In genomic region chr16:81314603-81315270, GRCh38 we compare ENCODE assay signal across 8 cellular contexts. TPM values are rescaled to one million over a fixed set of nuclear protein-coding genes. Genes with fewer than 3 reads are reported as not detected.
DNase-seq lines count a peak whose midpoint lies in the region; ATAC-seq and TF ChIP-seq lines count a peak whose summit lies in the region.

A gene with protein sequence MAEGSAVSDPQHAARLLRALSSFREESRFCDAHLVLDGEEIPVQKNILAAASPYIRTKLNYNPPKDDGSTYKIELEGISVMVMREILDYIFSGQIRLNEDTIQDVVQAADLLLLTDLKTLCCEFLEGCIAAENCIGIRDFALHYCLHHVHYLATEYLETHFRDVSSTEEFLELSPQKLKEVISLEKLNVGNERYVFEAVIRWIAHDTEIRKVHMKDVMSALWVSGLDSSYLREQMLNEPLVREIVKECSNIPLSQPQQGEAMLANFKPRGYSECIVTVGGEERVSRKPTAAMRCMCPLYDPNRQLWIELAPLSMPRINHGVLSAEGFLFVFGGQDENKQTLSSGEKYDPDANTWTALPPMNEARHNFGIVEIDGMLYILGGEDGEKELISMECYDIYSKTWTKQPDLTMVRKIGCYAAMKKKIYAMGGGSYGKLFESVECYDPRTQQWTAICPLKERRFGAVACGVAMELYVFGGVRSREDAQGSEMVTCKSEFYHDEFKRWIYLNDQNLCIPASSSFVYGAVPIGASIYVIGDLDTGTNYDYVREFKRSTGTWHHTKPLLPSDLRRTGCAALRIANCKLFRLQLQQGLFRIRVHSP (plus strand): TSS chr16:81314962. CDS start chr16:81315114, 152 bp downstream.

- WGBS in smooth muscle cell (ENCODE audit: low lambda C conversion rate): under 1% methylated on average over 67 of the region's 75 CpGs

- H3K4me2 ChIP-seq in smooth muscle cell: peak within 1 kb of the TSS; percentile 91

- H3K79me2 ChIP-seq in smooth muscle cell (ENCODE audit: low read depth): peaks cover 34% of the 10 kb centered on the region

- no peaks in the 10 kb centered on the region for H3K27me3 ChIP-seq in smooth muscle cell (ENCODE audit: low read depth)

- H3K9me3 ChIP-seq in smooth muscle cell (replicated peaks; ENCODE audit: low read depth): no peaks in the 10 kb centered on the region

- ATAC-seq in GM19023 (IDR thresholded peaks at IDR 0.05; ENCODE audit: unreplicated experiment): peak; percentile 95
- peak; percentile 96 for ATAC-seq in HG03196 (IDR thresholded peaks at IDR 0.05; ENCODE audit: unreplicated experiment)

- TF ChIP-seq CTCF in AG09309 (IDR thresholded peaks at IDR 0.05; ENCODE audit: control insufficient read depth, insufficient read depth, low read depth, low read length, missing control alignments) (no peak), smooth muscle cell (IDR thresholded peaks at IDR 0.05; ENCODE audit: borderline replicate concordance, insufficient read depth, poor library complexity, severe bottlenecking) (no peak)

- peaks cover 12% of the 10 kb centered on the region for H3K4me1 ChIP-seq in smooth muscle cell (ENCODE audit: low read depth)

- peak within 1 kb of the TSS; percentile 88 for H3K9ac ChIP-seq in smooth muscle cell (ENCODE audit: low read depth)

- H2AFZ ChIP-seq in smooth muscle cell (ENCODE audit: low read depth): peak within 1 kb of the TSS; percentile 70

- DNase-seq in AG09309 (ENCODE audit: low read depth) (peak; percentile 78), NCI-H226 (peak; percentile 96), caudate nucleus (lab: John Stamatoyannopoulos, UW) (peak; percentile 62 to 98 (median 93)), iPS-NIHi7 (ENCODE audit: extremely low spot score) (peak; percentile 98), smooth muscle cell (lab: John Stamatoyannopoulos, UW; ENCODE audit: unreplicated experiment) (peak; percentile 73)
- DNase-seq in activated CD4-positive, CD25-positive, alpha-beta regulatory T cell (lab: John Stamatoyannopoulos, UW): peak; percentile 83 to 89 (median 87)

- no peaks in the 10 kb centered on the region for H3K36me3 ChIP-seq in smooth muscle cell (ENCODE audit: low read depth)

- no peaks in the 10 kb centered on the region for H3F3A ChIP-seq in smooth muscle cell (ENCODE audit: low read depth)

- H3K27ac ChIP-seq in caudate nucleus (ENCODE audit: low read depth, low read length) (peak within 1 kb of the TSS; percentile 76), smooth muscle cell (ENCODE audit: low read depth) (peak within 1 kb of the TSS; percentile 74)

- peaks cover 36% of the 10 kb centered on the region for H4K20me1 ChIP-seq in smooth muscle cell (ENCODE audit: low read depth)

- peak within 1 kb of the TSS; percentile 73 for H3K4me3 ChIP-seq in AG09309 (ENCODE audit: control insufficient read depth, low read depth, low read length)
- H3K4me3 ChIP-seq in smooth muscle cell: peak within 1 kb of the TSS; percentile 65

RNA-seq across cellular contexts. Expression of the gene that starts here (rescaled TPM):
- total RNA-seq in smooth muscle cell: 14.6 and 16.3 TPM in 2 replicates
- polyA plus RNA-seq in smooth muscle cell: 1.2 and 1.6 TPM in 2 replicates

Comparison
In these comparisons a context has a peak if more than half of its experiments do, and no peak if none do; other contexts are left out.
1. Peak in every context shown above with its lines: DNase-seq, ATAC-seq, H3K4me3 ChIP-seq and H3K27ac ChIP-seq.